35 cellular contexts compared by ENCODE assay signal in the genomic region with DNA sequence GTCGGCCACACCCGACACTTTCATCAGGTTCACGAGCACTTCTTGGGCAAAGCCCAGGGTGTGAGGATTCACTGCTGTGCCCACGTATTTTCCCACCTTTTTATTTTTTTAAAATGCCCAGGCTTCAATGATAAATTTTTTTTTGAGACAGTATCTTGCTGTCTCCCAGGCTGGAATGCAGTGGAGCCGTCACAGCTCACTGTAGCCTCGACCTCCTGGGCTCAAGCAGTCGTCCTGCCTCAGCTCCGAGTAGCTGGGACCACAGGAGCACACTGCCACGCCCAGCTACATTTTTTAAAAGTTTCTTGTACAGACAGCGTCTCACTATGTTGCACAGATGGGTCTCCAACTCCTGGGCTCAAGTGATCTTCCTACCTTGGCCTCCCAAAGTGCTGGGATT. TPM values are rescaled to one million over a fixed set of nuclear protein-coding genes. Genes with fewer than 3 reads are reported as not detected.
"Had no signal": no experiment of that assay in that cellular context is flagged by ENCODE, and none has a peak within 500 bp of the region (broad histone marks: within the 10 kb centered on the region; RNA-seq: fewer than 3 reads in every experiment).

No MANE protein-coding gene starts in this region.

- DNase-seq: activated CD4-positive, alpha-beta T cell treated with anti-CD3 and anti-CD28 coated beads for 1 hour; activated CD4-positive, alpha-beta T cell treated with anti-CD3 and anti-CD28 coated beads for 48 hours; activated CD4-positive, CD25-positive, alpha-beta regulatory T cell; activated CD8-positive, alpha-beta T cell treated with anti-CD3 and anti-CD28 coated beads for 36 hours; activated gamma-delta T cell; activated naive CD4-positive, alpha-beta T cell treated with Interleukin-2 at 50 U/mL for 16 hours; activated naive CD8-positive, alpha-beta T cell treated with anti-CD3 and anti-CD28 coated beads, Interleukin-2, amount 10 ng/mL, durations not matched to agents 7 days and 5 days; activated T-cell treated with anti-CD3 and anti-CD28 coated beads, Interleukin-2, amount 50 U/mL, for 1 hour; activated T-cell treated with anti-CD3 and anti-CD28 coated beads, Interleukin-2, amount 50 U/mL, for 72 hours; amygdala; Kasumi-1; KG1; MG63; NCI-H1048; NCI-H1436 treated with DMSO at 0.1 percent for 48 hours; NCI-H1694 treated with DMSO at 0.1 percent for 48 hours; NCI-H2029; NCI-H226; NCI-H446 treated with DMSO at 0.1 percent for 48 hours; NCI-H526; NCI-H774; SW 1271; T-helper 1 cell; T-helper 2 cell; T-helper 9 cell had no signal

- H3K27ac Mint-ChIP-seq: activated CD8-positive, alpha-beta T cell treated with anti-CD3 and anti-CD28 coated beads for 36 hours; activated naive CD4-positive, alpha-beta T cell treated with anti-CD3 and anti-CD28 coated beads, Interleukin-2, amount 50 U/mL, for 24 hours; activated naive CD8-positive, alpha-beta T cell treated with anti-CD3 and anti-CD28 coated beads, Interleukin-2, amount 10 ng/mL, durations not matched to agents 7 days and 5 days; activated T-cell treated with anti-CD3 and anti-CD28 coated beads, Interleukin-2, amount 50 U/mL, for 72 hours; activated T-helper 17 cell treated with anti-CD3 and anti-CD28 coated beads, Interleukin-2, amount 50 U/mL, for 72 hours had no signal

- H3K4me1 Mint-ChIP-seq: activated naive CD8-positive, alpha-beta T cell treated with anti-CD3 and anti-CD28 coated beads, Interleukin-2, amount 10 ng/mL, durations not matched to agents 7 days and 5 days; IgD-negative memory B cell had no signal

- H3K27ac ChIP-seq: ascending aorta, cardiac muscle cell, VCaP had no signal

- H3K27me3 Mint-ChIP-seq: activated CD8-positive, alpha-beta T cell treated with anti-CD3 and anti-CD28 coated beads for 36 hours; activated naive CD8-positive, alpha-beta T cell treated with anti-CD3 and anti-CD28 coated beads, Interleukin-2, amount 10 ng/mL, durations not matched to agents 7 days and 5 days had no signal

- H3K36me3 ChIP-seq: cardiac muscle cell had no signal

- H3K4me3 ChIP-seq: ascending aorta, cardiac muscle cell, MG63 had no signal

- ATAC-seq: activated CD8-positive, alpha-beta T cell treated with anti-CD3 and anti-CD28 coated beads for 36 hours; activated T-cell treated with anti-CD3 and anti-CD28 coated beads, Interleukin-2, amount 50 U/mL, for 72 hours; activated T-helper 17 cell treated with anti-CD3 and anti-CD28 coated beads, Interleukin-2, amount 50 U/mL, for 72 hours; Panc1; Right ventricle myocardium inferior had no signal

- H3K4me3 Mint-ChIP-seq: activated CD8-positive, alpha-beta T cell treated with anti-CD3 and anti-CD28 coated beads for 36 hours; activated naive CD4-positive, alpha-beta T cell treated with anti-CD3 and anti-CD28 coated beads, Interleukin-2, amount 50 U/mL, for 24 hours; activated naive CD8-positive, alpha-beta T cell treated with anti-CD3 and anti-CD28 coated beads, Interleukin-2, amount 10 ng/mL, durations not matched to agents 7 days and 5 days; activated T-cell treated with anti-CD3 and anti-CD28 coated beads, Interleukin-2, amount 50 U/mL, for 72 hours; activated T-helper 17 cell treated with anti-CD3 and anti-CD28 coated beads, Interleukin-2, amount 50 U/mL, for 72 hours; IgD-negative memory B cell had no signal

- H3K9me3 Mint-ChIP-seq: activated CD8-positive, alpha-beta T cell treated with anti-CD3 and anti-CD28 coated beads for 36 hours; activated naive CD4-positive, alpha-beta T cell treated with anti-CD3 and anti-CD28 coated beads, Interleukin-2, amount 50 U/mL, for 24 hours; activated naive CD8-positive, alpha-beta T cell treated with anti-CD3 and anti-CD28 coated beads, Interleukin-2, amount 10 ng/mL, durations not matched to agents 7 days and 5 days; activated T-cell treated with anti-CD3 and anti-CD28 coated beads, Interleukin-2, amount 50 U/mL, for 72 hours; activated T-helper 17 cell treated with anti-CD3 and anti-CD28 coated beads, Interleukin-2, amount 50 U/mL, for 72 hours; IgD-negative memory B cell had no signal

- H3K9me3 ChIP-seq: ascending aorta, MG63 had no signal

- H3K27me3 ChIP-seq: ascending aorta, cardiac muscle cell, MG63 had no signal

- H3K36me3 Mint-ChIP-seq: activated naive CD4-positive, alpha-beta T cell treated with anti-CD3 and anti-CD28 coated beads, Interleukin-2, amount 50 U/mL, for 24 hours; activated naive CD8-positive, alpha-beta T cell treated with anti-CD3 and anti-CD28 coated beads, Interleukin-2, amount 10 ng/mL, durations not matched to agents 7 days and 5 days had no signal

RNA-seq across cellular contexts. Expression of gene UTS2R, which starts 17.8 kb away (rescaled TPM):
- total RNA-seq: activated CD8-positive, alpha-beta memory T cell treated with anti-CD3 and anti-CD28 coated beads for 36 hours; activated CD8-positive, alpha-beta T cell treated with anti-CD3 and anti-CD28 coated beads for 36 hours; activated naive CD8-positive, alpha-beta T cell treated with anti-CD3 and anti-CD28 coated beads, Interleukin-2, amount 10 ng/mL, durations not matched to agents 7 days and 5 days; ascending aorta; RPMI7951 had no signal

RNA-seq across cellular contexts. Expression of gene TEX19, which starts 30.3 kb away (rescaled TPM):
- total RNA-seq: activated CD8-positive, alpha-beta memory T cell treated with anti-CD3 and anti-CD28 coated beads for 36 hours; activated CD8-positive, alpha-beta T cell treated with anti-CD3 and anti-CD28 coated beads for 36 hours; activated naive CD8-positive, alpha-beta T cell treated with anti-CD3 and anti-CD28 coated beads, Interleukin-2, amount 10 ng/mL, durations not matched to agents 7 days and 5 days; ascending aorta; Right ventricle myocardium inferior had no signal

RNA-seq across cellular contexts. Expression of gene SECTM1, which starts 55.8 kb away (rescaled TPM):
- total RNA-seq: cardiac muscle cell had no signal
